ENCODE assay signal across 1 cellular context in the genomic region with DNA sequence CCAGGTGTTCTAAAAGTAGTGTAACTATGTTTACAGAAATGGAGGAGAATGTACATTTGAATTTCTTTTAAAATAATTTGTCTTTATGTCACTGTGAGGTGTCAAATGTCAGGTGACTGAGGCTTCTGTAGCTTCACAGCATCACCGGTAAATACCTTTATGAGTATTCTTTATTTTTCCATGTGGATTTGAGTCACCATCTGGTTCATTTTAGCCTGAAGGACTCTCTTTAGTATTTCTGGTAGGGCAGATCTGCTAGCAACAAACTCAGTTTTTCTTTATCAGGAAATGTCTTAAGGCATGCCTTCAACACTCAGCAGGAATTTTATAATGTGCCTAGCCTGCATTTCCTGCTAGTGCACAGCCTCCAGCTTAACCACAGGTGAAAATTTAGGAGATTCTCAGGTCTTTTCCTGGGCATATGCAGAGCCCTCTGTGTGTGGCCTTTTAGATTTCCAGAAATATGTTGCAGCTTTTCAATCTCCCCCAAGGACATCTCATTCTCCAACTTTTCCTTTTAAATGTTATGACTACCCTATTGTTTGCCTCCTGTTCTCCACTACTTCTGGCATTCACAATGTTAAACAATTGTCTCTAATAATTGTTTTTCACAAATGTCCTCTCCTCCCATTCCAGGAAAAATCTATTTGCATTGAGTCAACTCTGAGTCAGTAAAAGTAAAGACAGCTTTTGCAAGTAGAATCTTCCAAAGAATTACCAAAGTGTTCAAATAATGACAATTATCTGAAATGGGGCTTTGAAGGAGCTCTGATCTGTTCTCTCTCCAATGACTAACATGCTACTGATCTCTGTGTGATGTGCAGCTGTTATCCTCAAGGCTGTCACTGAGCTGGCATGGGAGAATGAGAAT.
TF ChIP-seq lines count a peak whose summit lies in the region.

No MANE protein-coding gene starts in this region.

TF ChIP-seq in HepG2, 621 proteins besides CTCF, POLR2A, EP300 and RAD21 (continued from another document):
- no peak for TF ChIP-seq ATAD3A (CRISPR knock-in tag; IDR thresholded peaks at IDR 0.05)
- peak; percentile 27; the same call in 1 of the 2 replicates for TF ChIP-seq NFIC (IDR thresholded peaks at IDR 0.05; ENCODE audit: low read length)
- TF ChIP-seq TCF7 (IDR thresholded peaks at IDR 0.05; ENCODE audit: low read depth): peak; percentile 36; the same call in 1 of the 2 replicates
TF ChIP-seq in HepG2: peak in this region for 7.
